In the genomic region with DNA sequence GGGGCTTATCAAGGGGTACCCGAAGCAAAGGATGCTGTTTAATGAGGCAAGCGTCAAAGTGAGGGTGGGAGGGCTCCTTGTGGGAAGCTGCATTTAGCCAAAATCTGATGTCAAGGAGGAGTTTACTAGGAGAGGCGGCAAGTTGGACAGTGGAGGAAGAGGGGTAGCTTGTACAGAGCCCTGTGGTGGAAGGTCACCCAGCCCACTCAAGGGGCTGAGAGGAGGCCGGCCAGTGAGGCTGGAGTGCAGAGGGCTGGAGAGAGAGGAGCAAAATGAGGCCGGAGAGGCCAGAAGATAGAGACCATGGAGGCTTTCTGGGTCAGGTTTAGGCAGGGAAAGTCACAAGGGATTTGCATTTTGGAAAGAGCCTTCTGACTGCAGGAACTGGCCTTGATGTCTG, we compare ENCODE assay signal across 24 cellular contexts.
"Had no signal": no experiment of that assay in that cellular context is flagged by ENCODE, and none has a peak within 500 bp of the region (broad histone marks: within the 10 kb centered on the region; RNA-seq: fewer than 3 reads in every experiment).

No MANE protein-coding gene starts in this region.

- H3K27ac ChIP-seq: brain microvascular endothelial cell, epithelial cell of prostate, esophagus squamous epithelium, gastroesophageal sphincter had no signal

- H3K27ac Mint-ChIP-seq: activated CD4-positive, alpha-beta T cell treated with anti-CD3 and anti-CD28 coated beads for 36 hours; activated CD4-positive, alpha-beta T cell treated with anti-CD3 and anti-CD28 coated beads, Interleukin-2, amount 10 ng/mL, durations not matched to agents 24 days and 14 days; activated CD8-positive, alpha-beta memory T cell treated with anti-CD3 and anti-CD28 coated beads, Interleukin-2, amount 10 ng/mL, durations not matched to agents 7 days and 5 days; activated CD8-positive, alpha-beta T cell treated with anti-CD3 and anti-CD28 coated beads for 36 hours; activated naive CD4-positive, alpha-beta T cell treated with anti-CD3 and anti-CD28 coated beads, Interleukin-2, amount 10 ng/mL, durations not matched to agents 7 days and 5 days; activated T-cell treated with anti-CD3 and anti-CD28 coated beads, Interleukin-2, amount 50 U/mL, for 24 hours; activated T-cell treated with anti-CD3 and anti-CD28 coated beads, Interleukin-2, amount 50 U/mL, for 72 hours had no signal

- H3K4me3 Mint-ChIP-seq: activated CD4-positive, alpha-beta T cell treated with anti-CD3 and anti-CD28 coated beads for 36 hours; activated CD4-positive, alpha-beta T cell treated with anti-CD3 and anti-CD28 coated beads, Interleukin-2, amount 10 ng/mL, durations not matched to agents 24 days and 14 days; activated CD8-positive, alpha-beta memory T cell treated with anti-CD3 and anti-CD28 coated beads, Interleukin-2, amount 10 ng/mL, durations not matched to agents 7 days and 5 days; activated CD8-positive, alpha-beta T cell treated with anti-CD3 and anti-CD28 coated beads for 36 hours; activated naive CD4-positive, alpha-beta T cell treated with anti-CD3 and anti-CD28 coated beads, Interleukin-2, amount 10 ng/mL, durations not matched to agents 7 days and 5 days; activated T-cell treated with anti-CD3 and anti-CD28 coated beads, Interleukin-2, amount 50 U/mL, for 24 hours; activated T-cell treated with anti-CD3 and anti-CD28 coated beads, Interleukin-2, amount 50 U/mL, for 72 hours had no signal

- H3K27me3 Mint-ChIP-seq: activated CD4-positive, alpha-beta T cell treated with anti-CD3 and anti-CD28 coated beads for 36 hours; activated CD8-positive, alpha-beta memory T cell treated with anti-CD3 and anti-CD28 coated beads, Interleukin-2, amount 10 ng/mL, durations not matched to agents 7 days and 5 days; activated CD8-positive, alpha-beta T cell treated with anti-CD3 and anti-CD28 coated beads for 36 hours; activated T-cell treated with anti-CD3 and anti-CD28 coated beads, Interleukin-2, amount 50 U/mL, for 24 hours had no signal

- H3K27me3 ChIP-seq: brain microvascular endothelial cell, esophagus squamous epithelium, gastroesophageal sphincter had no signal

- DNase-seq: activated CD4-positive, alpha-beta T cell treated with anti-CD3 and anti-CD28 coated beads for 36 hours; activated CD4-positive, alpha-beta T cell treated with anti-CD3 and anti-CD28 coated beads, Interleukin-2, amount 10 ng/mL, durations not matched to agents 24 days and 14 days; activated CD4-positive, alpha-beta T cell treated with anti-CD3 and anti-CD28 coated beads, Interleukin-2, amount 50 U/mL, for 48 hours; activated CD4-positive, CD25-positive, alpha-beta regulatory T cell; activated CD4-positive, CD25-positive, alpha-beta regulatory T cell treated with anti-CD3 and anti-CD28 coated beads, Interleukin-2, amount 50 U/mL, for 72 hours; activated CD8-positive, alpha-beta memory T cell treated with anti-CD3 and anti-CD28 coated beads, Interleukin-2, amount 10 ng/mL, durations not matched to agents 7 days and 5 days; activated CD8-positive, alpha-beta memory T cell treated with anti-CD3 and anti-CD28 coated beads, Interleukin-2, amount 50 U/mL, for 4 hours; activated CD8-positive, alpha-beta T cell treated with anti-CD3 and anti-CD28 coated beads for 36 hours; activated gamma-delta T cell; activated naive CD4-positive, alpha-beta T cell; activated naive CD4-positive, alpha-beta T cell treated with anti-CD3 and anti-CD28 coated beads, Interleukin-2, amount 10 ng/mL, durations not matched to agents 7 days and 5 days; activated T-cell treated with anti-CD3 and anti-CD28 coated beads for 4 hours; activated T-cell treated with anti-CD3 and anti-CD28 coated beads, Interleukin-2, amount 50 U/mL, for 24 hours; activated T-cell treated with anti-CD3 and anti-CD28 coated beads, Interleukin-2, amount 50 U/mL, for 72 hours; amniotic stem cell; anterior cingulate cortex; brain microvascular endothelial cell; caudate nucleus; effector CD8-positive, alpha-beta T cell; esophagus squamous epithelium; foreskin melanocyte; T-helper 2 cell had no signal

- H3K4me3 ChIP-seq: esophagus squamous epithelium, gastroesophageal sphincter had no signal

- H3K4me1 Mint-ChIP-seq: activated CD4-positive, alpha-beta T cell treated with anti-CD3 and anti-CD28 coated beads for 36 hours had no signal

- H3K36me3 ChIP-seq: brain microvascular endothelial cell, esophagus squamous epithelium, gastroesophageal sphincter had no signal

- H3K4me1 ChIP-seq: esophagus squamous epithelium, gastroesophageal sphincter had no signal
